Comparison of ENCODE assay signal across 9 cellular contexts in genomic region chr21:38171723-38172344, GRCh38.
DNase-seq lines count a peak whose midpoint lies in the region; ATAC-seq, FAIRE-seq and TF ChIP-seq lines count a peak whose summit lies in the region.
"Had no signal": no experiment of that assay in that cellular context is flagged by ENCODE, and none has a peak within 500 bp of the region (broad histone marks: within the 10 kb centered on the region; RNA-seq: fewer than 3 reads in every experiment).

No MANE protein-coding gene starts in this region.

- peaks cover 48% of the 10 kb centered on the region for H3K4me1 Mint-ChIP-seq in astrocyte (ENCODE audit: low read depth, unreplicated experiment)

- peak overlapping the region; percentile 39 for H3K9ac ChIP-seq in astrocyte (ENCODE audit: low read length)

- no peaks in the 10 kb centered on the region for H3K27me3 Mint-ChIP-seq in astrocyte (ENCODE audit: low read depth, unreplicated experiment)
- H3K27me3 Mint-ChIP-seq: activated CD4-positive, alpha-beta memory T cell treated with anti-CD3 and anti-CD28 coated beads for 36 hours had no signal

- peak overlapping the region; percentile 40 for H3K4me3 Mint-ChIP-seq in astrocyte (ENCODE audit: unreplicated experiment)
- H3K4me3 Mint-ChIP-seq: activated CD4-positive, alpha-beta memory T cell treated with anti-CD3 and anti-CD28 coated beads for 36 hours; stimulated activated naive CD8-positive, alpha-beta T cell treated with anti-CD3 and anti-CD28 coated beads, Interleukin-15, Interleukin-2, amounts not matched to agents 100 ng/mL and 50 ng/mL, for 24 hours had no signal

- no peak overlapping the region for H2AFZ ChIP-seq in astrocyte (ENCODE audit: low read depth, low read length)

- DNase-seq in HT1080 (ENCODE audit: low read depth): peak; percentile 90
- DNase-seq in astrocyte (ENCODE audit: low read depth): peak; percentile 67
- peak; percentile 71 for DNase-seq in iPS DF 6.9 (ENCODE audit: low read depth, low spot score)
- peak; percentile 76 for DNase-seq in stromal cell of bone marrow (ENCODE audit: low read depth)
- DNase-seq in NCI-H2107 treated with DMSO at 0.1 percent for 48 hours (lab: John Stamatoyannopoulos, UW; ENCODE audit: unreplicated experiment): no peak
- no peak for DNase-seq in caudate nucleus (lab: John Stamatoyannopoulos, UW)
- DNase-seq: activated CD4-positive, alpha-beta memory T cell treated with anti-CD3 and anti-CD28 coated beads for 36 hours had no signal

- H4K20me1 ChIP-seq in astrocyte (ENCODE audit: insufficient read depth, low read length): no peaks in the 10 kb centered on the region

- H3K36me3 ChIP-seq in astrocyte (ENCODE audit: insufficient read depth, low read length): no peaks in the 10 kb centered on the region
- no peaks in the 10 kb centered on the region for H3K36me3 ChIP-seq in iPS DF 6.9 (ENCODE audit: control insufficient read depth, insufficient read depth, low read length)

- no peak for ATAC-seq in HG03354 (IDR thresholded peaks at IDR 0.05; ENCODE audit: poor library complexity, severe bottlenecking, unreplicated experiment)

- no peaks in the 10 kb centered on the region for H3K9me3 Mint-ChIP-seq in astrocyte (ENCODE audit: unreplicated experiment)
- H3K9me3 Mint-ChIP-seq: activated CD4-positive, alpha-beta memory T cell treated with anti-CD3 and anti-CD28 coated beads for 36 hours; stimulated activated naive CD8-positive, alpha-beta T cell treated with anti-CD3 and anti-CD28 coated beads, Interleukin-15, Interleukin-2, amounts not matched to agents 100 ng/mL and 50 ng/mL, for 24 hours had no signal

- peak overlapping the region; percentile 68 for H3K4me2 ChIP-seq in astrocyte (ENCODE audit: low read length)

- no peak overlapping the region for H3K4me3 ChIP-seq in astrocyte (ENCODE audit: insufficient read depth, low read depth, low read length)
- H3K4me3 ChIP-seq in iPS DF 6.9 (ENCODE audit: low read length): no peak overlapping the region

- peak; percentile 21 for TF ChIP-seq CTCF in astrocyte (IDR thresholded peaks at IDR 0.05; ENCODE audit: insufficient read depth, low read depth, low read length)

- no peak for FAIRE-seq in astrocyte (lab: Jason Lieb, UNC)

- H3K4me1 ChIP-seq in astrocyte (ENCODE audit: insufficient read depth, low read length) (peaks cover 23% of the 10 kb centered on the region), iPS DF 6.9 (ENCODE audit: control insufficient read depth, insufficient read depth, low read length) (peaks cover 5% of the 10 kb centered on the region; the same call in 1 of the 2 replicates)

- no peaks in the 10 kb centered on the region for H3K79me2 ChIP-seq in astrocyte (ENCODE audit: insufficient read depth, low read length)

- H3K27ac ChIP-seq in astrocyte (ENCODE audit: low read depth, low read length) (peak overlapping the region; percentile 59), iPS DF 6.9 (ENCODE audit: low read length) (no peak overlapping the region), caudate nucleus (ENCODE audit: low read depth, low read length) (no peak overlapping the region)

- H3K9me3 ChIP-seq in astrocyte (ENCODE audit: insufficient read depth, low read depth, low read length): no peaks in the 10 kb centered on the region
- H3K9me3 ChIP-seq in iPS DF 6.9 (ENCODE audit: control insufficient read depth, insufficient read depth, low read length): no peaks in the 10 kb centered on the region

- H3K27ac Mint-ChIP-seq in astrocyte (ENCODE audit: unreplicated experiment): peak overlapping the region; percentile 95
- H3K27ac Mint-ChIP-seq: activated CD4-positive, alpha-beta memory T cell treated with anti-CD3 and anti-CD28 coated beads for 36 hours; stimulated activated naive CD8-positive, alpha-beta T cell treated with anti-CD3 and anti-CD28 coated beads, Interleukin-15, Interleukin-2, amounts not matched to agents 100 ng/mL and 50 ng/mL, for 24 hours had no signal

- H3K27me3 ChIP-seq in astrocyte (ENCODE audit: insufficient read depth, low read length) (no peaks in the 10 kb centered on the region), iPS DF 6.9 (ENCODE audit: control insufficient read depth, insufficient read depth, low read length) (no peaks in the 10 kb centered on the region)

- WGBS in iPS DF 6.9 (ENCODE audit: insufficient coverage, insufficient read length): no CpG with 5 or more reads among the region's 12 CpGs

- no peaks in the 10 kb centered on the region for H3K36me3 Mint-ChIP-seq in astrocyte (ENCODE audit: low read depth, unreplicated experiment)
- H3K36me3 Mint-ChIP-seq: activated CD4-positive, alpha-beta memory T cell treated with anti-CD3 and anti-CD28 coated beads for 36 hours had no signal

Comparison
In these comparisons a context has a peak if more than half of its experiments do, and no peak if none do; other contexts are left out.
1. DNase-seq: peak in HT1080 (single experiment), astrocyte (single experiment), iPS DF 6.9 (single experiment) and stromal cell of bone marrow (single experiment); none in NCI-H2107 treated with DMSO at 0.1 percent for 48 hours (single experiment) and caudate nucleus (0 of 61).